24 cellular contexts compared by ENCODE assay signal in genomic region chr10:25758511-25758910, GRCh38.
"Had no signal": no experiment of that assay in that cellular context is flagged by ENCODE, and none has a peak within 500 bp of the region (broad histone marks: within the 10 kb centered on the region; RNA-seq: fewer than 3 reads in every experiment).

No MANE protein-coding gene starts in this region.

- H3K27me3 Mint-ChIP-seq: activated CD8-positive, alpha-beta memory T cell treated with anti-CD3 and anti-CD28 coated beads, Interleukin-2, amount 10 ng/mL, durations not matched to agents 7 days and 5 days; stimulated activated naive CD8-positive, alpha-beta T cell treated with anti-CD3 and anti-CD28 coated beads, Interleukin-15, Interleukin-2, amounts not matched to agents 100 ng/mL and 50 ng/mL, for 24 hours had no signal

- H3K36me3 ChIP-seq: cardiac muscle cell, colonic mucosa, gastrocnemius medialis, left ventricle myocardium inferior, pancreas, sigmoid colon, thoracic aorta, upper lobe of right lung had no signal

- H3K27ac Mint-ChIP-seq: activated CD4-positive, alpha-beta T cell treated with anti-CD3 and anti-CD28 coated beads for 36 hours; activated CD8-positive, alpha-beta memory T cell treated with anti-CD3 and anti-CD28 coated beads, Interleukin-2, amount 10 ng/mL, durations not matched to agents 7 days and 5 days; activated CD8-positive, alpha-beta T cell treated with anti-CD3 and anti-CD28 coated beads, Interleukin-2, amount 10 ng/mL, durations not matched to agents 7 days and 5 days; activated naive CD4-positive, alpha-beta T cell treated with anti-CD3 and anti-CD28 coated beads, Interleukin-2, amount 50 U/mL, for 72 hours; nephron progenitor cell; stimulated activated effector memory CD8-positive, alpha-beta T cell treated with anti-CD3 and anti-CD28 coated beads, Interleukin-12 subunit alpha, Interleukin-12 subunit beta, amount 100 ng/mL, for 72 hours; stimulated activated naive CD8-positive, alpha-beta T cell treated with anti-CD3 and anti-CD28 coated beads, Interleukin-15, Interleukin-2, amounts not matched to agents 100 ng/mL and 50 ng/mL, for 24 hours had no signal

- H3K9me3 ChIP-seq: body of pancreas, colonic mucosa, gastrocnemius medialis, left ventricle myocardium inferior, pancreas, psoas muscle, sigmoid colon, thoracic aorta, upper lobe of right lung had no signal

- H3K4me3 Mint-ChIP-seq: activated CD4-positive, alpha-beta T cell treated with anti-CD3 and anti-CD28 coated beads for 36 hours; activated CD8-positive, alpha-beta memory T cell treated with anti-CD3 and anti-CD28 coated beads, Interleukin-2, amount 10 ng/mL, durations not matched to agents 7 days and 5 days; activated CD8-positive, alpha-beta T cell treated with anti-CD3 and anti-CD28 coated beads, Interleukin-2, amount 10 ng/mL, durations not matched to agents 7 days and 5 days; naive B cell; nephron progenitor cell; stimulated activated effector memory CD8-positive, alpha-beta T cell treated with anti-CD3 and anti-CD28 coated beads, Interleukin-12 subunit alpha, Interleukin-12 subunit beta, amount 100 ng/mL, for 72 hours; stimulated activated naive CD8-positive, alpha-beta T cell treated with anti-CD3 and anti-CD28 coated beads, Interleukin-15, Interleukin-2, amounts not matched to agents 100 ng/mL and 50 ng/mL, for 24 hours had no signal

- H3K27ac ChIP-seq: body of pancreas, cardiac muscle cell, colonic mucosa, gastrocnemius medialis, left ventricle myocardium inferior, pancreas, psoas muscle, sigmoid colon, thoracic aorta, upper lobe of right lung had no signal

- H3K36me3 Mint-ChIP-seq: activated CD8-positive, alpha-beta memory T cell treated with anti-CD3 and anti-CD28 coated beads, Interleukin-2, amount 10 ng/mL, durations not matched to agents 7 days and 5 days; activated naive CD4-positive, alpha-beta T cell treated with anti-CD3 and anti-CD28 coated beads, Interleukin-2, amount 50 U/mL, for 72 hours; naive B cell; stimulated activated effector memory CD8-positive, alpha-beta T cell treated with anti-CD3 and anti-CD28 coated beads, Interleukin-12 subunit alpha, Interleukin-12 subunit beta, amount 100 ng/mL, for 72 hours had no signal

- H3K9me3 Mint-ChIP-seq: activated naive CD4-positive, alpha-beta T cell treated with anti-CD3 and anti-CD28 coated beads, Interleukin-2, amount 50 U/mL, for 72 hours; naive B cell; stimulated activated effector memory CD8-positive, alpha-beta T cell treated with anti-CD3 and anti-CD28 coated beads, Interleukin-12 subunit alpha, Interleukin-12 subunit beta, amount 100 ng/mL, for 72 hours; stimulated activated naive CD8-positive, alpha-beta T cell treated with anti-CD3 and anti-CD28 coated beads, Interleukin-15, Interleukin-2, amounts not matched to agents 100 ng/mL and 50 ng/mL, for 24 hours had no signal

- ATAC-seq: activated CD4-positive, alpha-beta T cell treated with anti-CD3 and anti-CD28 coated beads for 36 hours; activated CD8-positive, alpha-beta memory T cell treated with anti-CD3 and anti-CD28 coated beads, Interleukin-2, amount 10 ng/mL, durations not matched to agents 7 days and 5 days; activated CD8-positive, alpha-beta T cell treated with anti-CD3 and anti-CD28 coated beads, Interleukin-2, amount 10 ng/mL, durations not matched to agents 7 days and 5 days; activated naive CD4-positive, alpha-beta T cell treated with anti-CD3 and anti-CD28 coated beads, Interleukin-2, amount 50 U/mL, for 72 hours; gastrocnemius medialis; psoas muscle; stimulated activated effector memory CD8-positive, alpha-beta T cell treated with anti-CD3 and anti-CD28 coated beads, Interleukin-12 subunit alpha, Interleukin-12 subunit beta, amount 100 ng/mL, for 72 hours had no signal

- H3K4me1 Mint-ChIP-seq: activated CD4-positive, alpha-beta T cell treated with anti-CD3 and anti-CD28 coated beads for 36 hours; activated CD8-positive, alpha-beta memory T cell treated with anti-CD3 and anti-CD28 coated beads, Interleukin-2, amount 10 ng/mL, durations not matched to agents 7 days and 5 days; naive B cell; stimulated activated effector memory CD8-positive, alpha-beta T cell treated with anti-CD3 and anti-CD28 coated beads, Interleukin-12 subunit alpha, Interleukin-12 subunit beta, amount 100 ng/mL, for 72 hours had no signal

- DNase-seq: activated CD4-positive, CD25-positive, alpha-beta regulatory T cell; activated CD8-positive, alpha-beta memory T cell treated with anti-CD3 and anti-CD28 coated beads, Interleukin-2, amount 10 ng/mL, durations not matched to agents 7 days and 5 days; activated CD8-positive, alpha-beta T cell treated with anti-CD3 and anti-CD28 coated beads, Interleukin-2, amount 10 ng/mL, durations not matched to agents 7 days and 5 days; activated naive CD4-positive, alpha-beta T cell; activated T-cell treated with anti-CD3 and anti-CD28 coated beads, Interleukin-2, amount 50 U/mL, for 48 hours; cerebellar nuclear complex; colonic mucosa; effector CD8-positive, alpha-beta T cell; gastrocnemius medialis; left ventricle myocardium inferior; psoas muscle; sigmoid colon; stimulated activated CD4-positive, alpha-beta T cell treated with anti-CD3 and anti-CD28 coated beads, Interleukin-4, amount 100 ng/mL, for 24 hours; upper lobe of right lung had no signal
